Comparison of ENCODE assay signal across 8 cellular contexts in genomic region chr6:150004783-150005717, GRCh38. TPM values are rescaled to one million over a fixed set of nuclear protein-coding genes. Genes with fewer than 3 reads are reported as not detected.
DNase-seq lines count a peak whose midpoint lies in the region; ATAC-seq and TF ChIP-seq lines count a peak whose summit lies in the region.

No MANE protein-coding gene starts in this region.

- H3K27ac ChIP-seq in Peyer's patch (peak overlapping the region in 2 of 4 donors; percentile 33 to 85), fibroblast of lung (ENCODE audit: insufficient read depth, low read length) (no peak overlapping the region)

- peak overlapping the region; percentile 89 to 94 for H3K4me3 Mint-ChIP-seq in activated T-cell treated with anti-CD3 and anti-CD28 coated beads, Interleukin-2, amount 50 U/mL, for 72 hours
- peak overlapping the region; percentile 66 to 99 (median 97) for H3K4me3 Mint-ChIP-seq in naive B cell

- H3K36me3 ChIP-seq in Peyer's patch (no peaks in the 10 kb centered on the region), fibroblast of lung (ENCODE audit: control insufficient read depth, insufficient read depth, low read length) (no peaks in the 10 kb centered on the region)

- DNase-seq in DMS153 treated with DMSO at 0.1 percent for 48 hours (lab: John Stamatoyannopoulos, UW; ENCODE audit: unreplicated experiment), result peak; percentile 60
- DNase-seq in KG1 (lab: John Stamatoyannopoulos, UW), result peak; percentile 53
- peak; percentile 92 to 97 (median 92) for DNase-seq in Peyer's patch
- DNase-seq in activated T-cell treated with anti-CD3 and anti-CD28 coated beads, Interleukin-2, amount 50 U/mL, for 72 hours, result peak; percentile 94 to 95
- peak; percentile 80 to 84 for DNase-seq in fibroblast of lung (ENCODE audit: low read depth in 2 of 2)
- peak; percentile 86 for DNase-seq in naive B cell
- DNase-seq in stimulated activated CD8-positive, alpha-beta memory T cell treated with anti-CD3 and anti-CD28 coated beads, Interleukin-7, amount 100 ng/mL, for 4 hours (ENCODE audit: low read depth in 2 of 2), result peak; percentile 75 to 86

- no peaks in the 10 kb centered on the region for H3K9me3 ChIP-seq in Peyer's patch
- H3K9me3 ChIP-seq in fibroblast of lung (ENCODE audit: control insufficient read depth, insufficient read depth, low read depth, low read length), result no peaks in the 10 kb centered on the region

- no peaks in the 10 kb centered on the region for H4K20me1 ChIP-seq in fibroblast of lung (ENCODE audit: control insufficient read depth, extremely low read depth, insufficient read depth, low read length)

- H2AFZ ChIP-seq in fibroblast of lung (ENCODE audit: low read length), result peak overlapping the region; percentile 78

- H3K9ac ChIP-seq in fibroblast of lung (ENCODE audit: insufficient read depth, low read length), result no peak overlapping the region

- no peaks in the 10 kb centered on the region for H3K79me2 ChIP-seq in fibroblast of lung (ENCODE audit: control insufficient read depth, insufficient read depth, low read length)

- H3K4me1 ChIP-seq in Peyer's patch (peaks cover 0 to 12% (median 0%) of the 10 kb centered on the region in 4 donors), fibroblast of lung (ENCODE audit: control insufficient read depth, extremely low read depth, insufficient read depth, low read length) (no peaks in the 10 kb centered on the region)

- no peaks in the 10 kb centered on the region for H3K36me3 Mint-ChIP-seq in activated T-cell treated with anti-CD3 and anti-CD28 coated beads, Interleukin-2, amount 50 U/mL, for 72 hours (ENCODE audit: insufficient read depth in 2 of 2)
- H3K36me3 Mint-ChIP-seq in naive B cell, result peaks cover 0 to 9% of the 10 kb centered on the region in 2 donors

- H3K4me3 ChIP-seq in Peyer's patch (peak overlapping the region; percentile 53 to 77 (median 59)), fibroblast of lung (replicated peaks in 1 of 4; ENCODE audit: control extremely low read depth in 1 of 4, insufficient read depth in 1 of 4, low read depth in 3 of 4, low read length in 4 of 4) (peak overlapping the region; percentile 52 to 68 (median 66))

- peak overlapping the region; percentile 99 for H3K4me2 ChIP-seq in fibroblast of lung (ENCODE audit: extremely low read depth, insufficient read depth, low read length)

- peaks cover 78% of the 10 kb centered on the region for H3K4me1 Mint-ChIP-seq in activated T-cell treated with anti-CD3 and anti-CD28 coated beads, Interleukin-2, amount 50 U/mL, for 72 hours (ENCODE audit: low read depth)
- peaks cover 10 to 29% (median 15%) of the 10 kb centered on the region in 3 donors for H3K4me1 Mint-ChIP-seq in naive B cell

- ATAC-seq in GM21723 (IDR thresholded peaks at IDR 0.05; ENCODE audit: unreplicated experiment), result peak; percentile 71
- peak; percentile 78 to 82 for ATAC-seq in activated T-cell treated with anti-CD3 and anti-CD28 coated beads, Interleukin-2, amount 50 U/mL, for 72 hours (replicated peaks in 1 of 2)
- peak; percentile 62 to 68 for ATAC-seq in naive B cell (ENCODE audit: low read depth in 2 of 2)

- peaks cover 0 to 20% of the 10 kb centered on the region in 2 donors for H3K27me3 ChIP-seq in Peyer's patch
- peaks cover 12% of the 10 kb centered on the region for H3K27me3 ChIP-seq in fibroblast of lung (ENCODE audit: control insufficient read depth, insufficient read depth, low read length)

- H3K27me3 Mint-ChIP-seq in activated T-cell treated with anti-CD3 and anti-CD28 coated beads, Interleukin-2, amount 50 U/mL, for 72 hours (ENCODE audit: low read depth), result peaks cover 54% of the 10 kb centered on the region
- H3K27me3 Mint-ChIP-seq in naive B cell, result peaks cover 19 to 52% (median 39%) of the 10 kb centered on the region in 3 donors

- H3K9me3 Mint-ChIP-seq in activated T-cell treated with anti-CD3 and anti-CD28 coated beads, Interleukin-2, amount 50 U/mL, for 72 hours, result no peaks in the 10 kb centered on the region
- peaks cover 0 to 5% (median 0%) of the 10 kb centered on the region in 7 donors for H3K9me3 Mint-ChIP-seq in naive B cell

- no peak overlapping the region for H3K27ac Mint-ChIP-seq in activated T-cell treated with anti-CD3 and anti-CD28 coated beads, Interleukin-2, amount 50 U/mL, for 72 hours
- peak overlapping the region; percentile 88 to 100 (median 99) for H3K27ac Mint-ChIP-seq in naive B cell

- TF ChIP-seq CTCF in Peyer's patch (IDR thresholded peaks at IDR 0.05) (peak in 1 of 6 experiments; percentile 18), fibroblast of lung (conservative IDR thresholded peaks at IDR 0.05 in 1 of 2, IDR thresholded peaks at IDR 0.05 in 1 of 2; ENCODE audit: low read depth in 1 of 2, low read length in 2 of 2) (no peak)

- no peak for TF ChIP-seq POLR2A in Peyer's patch (IDR thresholded peaks at IDR 0.05)

RNA-seq across cellular contexts. Expression of gene RAET1L, which starts 20.3 kb away (rescaled TPM):
- total RNA-seq in Peyer's patch (not detected), fibroblast of lung (not detected in 2 replicates)
- total RNA-seq in activated T-cell treated with anti-CD3 and anti-CD28 coated beads, Interleukin-2, amount 50 U/mL, for 72 hours, result not detected
- polyA plus RNA-seq in fibroblast of lung (not detected in 2 replicates), naive B cell (ENCODE audit: low read depth in 6 of 6) (not detected)
- not detected in 2 replicates for polyA plus RNA-seq in fibroblast of lung (2012)
- polyA minus RNA-seq in fibroblast of lung (ENCODE audit: low replicate concordance), result not detected in 2 replicates

RNA-seq across cellular contexts. Expression of gene ULBP1, which starts 41.3 kb away (rescaled TPM):
- total RNA-seq in Peyer's patch (not detected), fibroblast of lung (0.26 and 0.83 TPM in 2 replicates)
- total RNA-seq in activated T-cell treated with anti-CD3 and anti-CD28 coated beads, Interleukin-2, amount 50 U/mL, for 72 hours, result 10 to 100 TPM in 1 of 2 donors, 1 to 10 TPM in 1; 9.4 to 12.4 TPM
- polyA plus RNA-seq in fibroblast of lung (1.1 and 2.1 TPM in 2 replicates), naive B cell (ENCODE audit: low read depth in 6 of 6) (not detected)
- 0.89 and 1.5 TPM in 2 replicates for polyA plus RNA-seq in fibroblast of lung (2012)
- polyA minus RNA-seq in fibroblast of lung (ENCODE audit: low replicate concordance), result 1.5 TPM in 1 of 2 replicates, not detected in the other
